In the genomic region with DNA sequence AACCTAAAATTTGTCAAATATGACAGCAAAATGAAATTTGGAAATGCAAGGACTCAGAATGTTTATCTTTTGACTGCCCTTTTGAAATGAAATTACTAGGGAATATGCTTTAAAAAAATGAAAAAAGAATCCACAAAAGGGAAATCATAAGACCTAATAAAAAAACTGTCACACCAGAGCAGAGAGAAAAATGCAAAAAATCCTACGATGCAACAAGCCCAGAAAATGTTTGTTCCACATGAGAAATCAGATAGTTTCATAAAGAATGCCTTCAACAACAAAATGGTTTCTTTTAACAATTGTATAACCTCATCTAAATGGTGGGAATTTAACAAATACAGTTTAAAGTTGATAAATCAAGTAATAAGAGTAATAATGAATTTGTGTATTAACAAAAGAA, we compare ENCODE assay signal across 20 cellular contexts. TPM values are rescaled to one million over a fixed set of nuclear protein-coding genes. Genes with fewer than 3 reads are reported as not detected.
A peak's percentile ranks its signal among the peaks of the same experiment; 100 is the strongest.
DNase-seq lines count a peak whose midpoint lies in the region; ATAC-seq, FAIRE-seq and TF ChIP-seq lines count a peak whose summit lies in the region.
"Had no signal": no experiment of that assay in that cellular context is flagged by ENCODE, and none has a peak within 500 bp of the region (broad histone marks: within the 10 kb centered on the region; RNA-seq: fewer than 3 reads in every experiment).

No MANE protein-coding gene starts in this region.

- peak; percentile 32 for FAIRE-seq in astrocyte (lab: Jason Lieb, UNC)
- FAIRE-seq: bronchial epithelial cell, islet of Langerhans had no signal

- 37 to 40% (median 40%) methylated on average over 1 of the region's 1 CpG for WGBS in ovary, 3 donors

- H3K36me3 Mint-ChIP-seq in astrocyte (ENCODE audit: low read depth, unreplicated experiment): no peaks in the 10 kb centered on the region
- H3K36me3 Mint-ChIP-seq in immature natural killer cell: peaks cover 0 to 8% (median 5%) of the 10 kb centered on the region in 3 donors

- H3K27me3 Mint-ChIP-seq in astrocyte (ENCODE audit: low read depth, unreplicated experiment): no peaks in the 10 kb centered on the region
- H3K27me3 Mint-ChIP-seq in immature natural killer cell (ENCODE audit: low read depth in 3 of 3): peaks cover 0 to 2% (median 2%) of the 10 kb centered on the region in 3 donors

- H3K79me2 ChIP-seq in astrocyte (ENCODE audit: insufficient read depth, low read length): peaks cover 3% of the 10 kb centered on the region

- H3K4me3 Mint-ChIP-seq in astrocyte (ENCODE audit: unreplicated experiment): no peak overlapping the region
- no peak overlapping the region for H3K4me3 Mint-ChIP-seq in immature natural killer cell
- H3K4me3 Mint-ChIP-seq: T-helper 1 cell treated with Interleukin-12 subunit alpha and Interleukin-12 subunit beta and Interleukin-4 antibody, amounts not matched to agents 30 μg/mL and 1 μg/mL, for 36 hours had no signal

- H3K4me1 ChIP-seq in astrocyte (ENCODE audit: insufficient read depth, low read length): peaks cover 10% of the 10 kb centered on the region
- H3K4me1 ChIP-seq in subcutaneous abdominal adipose tissue (ENCODE audit: control insufficient read depth in 5 of 5, insufficient read depth in 5 of 5, low read length in 5 of 5): peaks cover 0 to 61% (median 50%) of the 10 kb centered on the region in 5 donors
- H3K4me1 ChIP-seq in ovary (ENCODE audit: insufficient read depth): no peaks in the 10 kb centered on the region

- H3K9me3 Mint-ChIP-seq in astrocyte (ENCODE audit: unreplicated experiment) (no peaks in the 10 kb centered on the region), immature natural killer cell (no peaks in the 10 kb centered on the region)
- H3K9me3 Mint-ChIP-seq: T-helper 1 cell treated with Interleukin-12 subunit alpha and Interleukin-12 subunit beta and Interleukin-4 antibody, amounts not matched to agents 30 μg/mL and 1 μg/mL, for 36 hours had no signal

- TF ChIP-seq CTCF in astrocyte (IDR thresholded peaks at IDR 0.05; ENCODE audit: insufficient read depth, low read depth, low read length) (no peak), ovary (IDR thresholded peaks at IDR 0.05) (no peak)

- no peaks in the 10 kb centered on the region for H4K20me1 ChIP-seq in astrocyte (ENCODE audit: insufficient read depth, low read length)

- no peak for TF ChIP-seq EP300 in ovary (IDR thresholded peaks at IDR 0.05)

- ATAC-seq in HG02885 (IDR thresholded peaks at IDR 0.05; ENCODE audit: poor library complexity, unreplicated experiment) (no peak), HG03460 (IDR thresholded peaks at IDR 0.05; ENCODE audit: unreplicated experiment) (no peak)
- ATAC-seq: activated CD4-positive, CD25-positive, alpha-beta regulatory T cell treated with anti-CD3 and anti-CD28 coated beads, Interleukin-2, amount 50 U/mL, for 24 hours had no signal

- TF ChIP-seq POLR2A in ovary (IDR thresholded peaks at IDR 0.05): no peak

- H3K36me3 ChIP-seq in astrocyte (ENCODE audit: insufficient read depth, low read length) (no peaks in the 10 kb centered on the region), subcutaneous abdominal adipose tissue (ENCODE audit: control insufficient read depth in 5 of 5, insufficient read depth in 5 of 5, low read length in 5 of 5) (peaks cover 0 to 3% (median 0%) of the 10 kb centered on the region in 5 donors), ovary (no peaks in the 10 kb centered on the region)

- H3K9me3 ChIP-seq in astrocyte (ENCODE audit: insufficient read depth, low read depth, low read length): no peaks in the 10 kb centered on the region
- no peaks in the 10 kb centered on the region for H3K9me3 ChIP-seq in subcutaneous abdominal adipose tissue (ENCODE audit: control insufficient read depth in 5 of 5, low read length in 5 of 5)
- H3K9me3 ChIP-seq in ovary: no peaks in the 10 kb centered on the region

- no peak overlapping the region for H3K27ac Mint-ChIP-seq in astrocyte (ENCODE audit: unreplicated experiment)
- H3K27ac Mint-ChIP-seq in immature natural killer cell: peak overlapping the region in 5 of 6 donors; percentile 51 to 92 (median 89)
- H3K27ac Mint-ChIP-seq: T-helper 1 cell treated with Interleukin-12 subunit alpha and Interleukin-12 subunit beta and Interleukin-4 antibody, amounts not matched to agents 30 μg/mL and 1 μg/mL, for 36 hours had no signal

- intact Hi-C loops in ovary (cut with DNase I): loop anchor here in 1 of 4 donors (10.0 kb wide), 1 partner anchor 170 kb away; no protein-coding TSS in a partner anchor

- no peak overlapping the region for H3K4me2 ChIP-seq in astrocyte (ENCODE audit: low read length)

- H3K4me3 ChIP-seq in astrocyte (ENCODE audit: insufficient read depth, low read depth, low read length): no peak overlapping the region
- H3K4me3 ChIP-seq in subcutaneous abdominal adipose tissue (ENCODE audit: low read depth in 1 of 5, low read length in 5 of 5): no peak overlapping the region
- H3K4me3 ChIP-seq in ovary: no peak overlapping the region

- H3K27ac ChIP-seq in astrocyte (ENCODE audit: low read depth, low read length) (no peak overlapping the region), subcutaneous abdominal adipose tissue (ENCODE audit: low read depth, low read length) (peak overlapping the region; percentile 74), ovary (no peak overlapping the region)
- H3K27ac ChIP-seq: C4-2B had no signal

- no peak overlapping the region for H3K9ac ChIP-seq in astrocyte (ENCODE audit: low read length)
- peak overlapping the region in 2 of 5 donors; percentile 41 to 63 for H3K9ac ChIP-seq in subcutaneous abdominal adipose tissue (ENCODE audit: low read length in 5 of 5)

- DNase-seq in GM03348 (ENCODE audit: low spot score): peak; percentile 25
- no peak for DNase-seq in astrocyte (ENCODE audit: low read depth)
- no peak for DNase-seq in immature natural killer cell
- DNase-seq in ovary: no peak
- DNase-seq in activated T-cell treated with anti-CD3 and anti-CD28 coated beads, Interleukin-2, amount 50 U/mL, for 1 hour: no peak
- DNase-seq: activated CD8-positive, alpha-beta memory T cell treated with anti-CD3 and anti-CD28 coated beads, Interleukin-2, amount 50 U/mL, for 4 hours; activated naive CD4-positive, alpha-beta T cell treated with anti-CD3 and anti-CD28 coated beads, Interleukin-2, amount 50 U/mL, for 16 hours; DND-41; NCI-H146; NCI-H226; stimulated activated CD4-positive, alpha-beta T cell treated with anti-CD3 and anti-CD28 coated beads, Interleukin-15, amount 100 ng/mL, for 24 hours had no signal

- H3K27me3 ChIP-seq in astrocyte (ENCODE audit: insufficient read depth, low read length): no peaks in the 10 kb centered on the region
- no peaks in the 10 kb centered on the region for H3K27me3 ChIP-seq in subcutaneous abdominal adipose tissue (ENCODE audit: control insufficient read depth in 5 of 5, insufficient read depth in 4 of 5, low read length in 5 of 5)
- H3K27me3 ChIP-seq in ovary: no peaks in the 10 kb centered on the region

- H3K4me1 Mint-ChIP-seq in astrocyte (ENCODE audit: low read depth, unreplicated experiment) (peaks cover 12% of the 10 kb centered on the region), immature natural killer cell (peaks cover 57 to 92% of the 10 kb centered on the region in 2 donors)

- H2AFZ ChIP-seq in astrocyte (ENCODE audit: low read depth, low read length): no peak overlapping the region

RNA-seq across cellular contexts. Expression of a gene that starts 8.0 kb away (rescaled TPM):
- total RNA-seq in astrocyte (3.7 and 4.1 TPM in 2 replicates), ovary (10 to 100 TPM in 6 of 7 donors, 1 to 10 TPM in 1; 7.7 to 25.0 (median 15.9) TPM)
- polyA plus RNA-seq in immature natural killer cell (10 to 100 TPM in 2 of 3 donors, 1 to 10 TPM in 1; 9.4 to 19.3 (median 14.6) TPM), ovary (10 to 100 TPM; 20.2 to 21.3 TPM)
- total RNA-seq: HT1080 had no signal
